1 cellular context compared by ENCODE assay signal in genomic region chr3:49278548-49278947, GRCh38.
TF ChIP-seq lines count a peak whose summit lies in the region.

No MANE protein-coding gene starts in this region.

TF ChIP-seq in H1, 55 proteins besides CTCF, POLR2A, EP300 and RAD21:
- TF ChIP-seq KDM1A (IDR thresholded peaks at IDR 0.05; ENCODE audit: borderline replicate concordance, low read length), result no peak
